ENCODE assay signal across 13 cellular contexts in genomic region chr11:79762271-79762935, GRCh38.
DNase-seq lines count a peak whose midpoint lies in the region; ATAC-seq and TF ChIP-seq lines count a peak whose summit lies in the region.
"Had no signal": no experiment of that assay in that cellular context is flagged by ENCODE, and none has a peak within 500 bp of the region (broad histone marks: within the 10 kb centered on the region; RNA-seq: fewer than 3 reads in every experiment).

No MANE protein-coding gene starts in this region.

- H3K4me3 ChIP-seq in AG04450 (ENCODE audit: low read depth, low read length) = no peak overlapping the region
- H3K4me3 ChIP-seq: BLaER1 had no signal

- H3K9me3 ChIP-seq in AG04450 (ENCODE audit: control insufficient read depth, insufficient read depth, low read length) = no peaks in the 10 kb centered on the region
- H3K9me3 ChIP-seq: BLaER1 had no signal

- no peaks in the 10 kb centered on the region for H3K36me3 Mint-ChIP-seq in WTC11
- peaks cover 0 to 7% (median 0%) of the 10 kb centered on the region in 3 donors for H3K36me3 Mint-ChIP-seq in immature natural killer cell

- ATAC-seq in WTC11 (peak; percentile 64; the same call in 1 of the 2 replicates), left lobe of liver (peak; percentile 31), HG03159 (IDR thresholded peaks at IDR 0.05; ENCODE audit: unreplicated experiment) (no peak)
- ATAC-seq: activated CD8-positive, alpha-beta T cell treated with anti-CD3 and anti-CD28 coated beads for 36 hours had no signal

- TF ChIP-seq CTCF in AG04450 (IDR thresholded peaks at IDR 0.05; ENCODE audit: low read depth, low read length) (0 out of 2 replicates have a peak, but pooled peaks have one; percentile 20), WTC11 (IDR thresholded peaks at IDR 0.05) (no peak), RWPE1 (conservative IDR thresholded peaks at IDR 0.05; ENCODE audit: low read depth) (no peak)

- H3K27me3 ChIP-seq in AG04450 (ENCODE audit: control insufficient read depth, insufficient read depth, low read length) = no peaks in the 10 kb centered on the region
- H3K27me3 ChIP-seq: BLaER1 had no signal

- no peak overlapping the region for H3K27ac ChIP-seq in AG04450 (ENCODE audit: low read depth, low read length)
- no peak overlapping the region for H3K27ac ChIP-seq in RWPE1
- H3K27ac ChIP-seq: BLaER1 had no signal

- H3K4me3 Mint-ChIP-seq in WTC11 (no peak overlapping the region), immature natural killer cell (no peak overlapping the region)
- H3K4me3 Mint-ChIP-seq: activated CD8-positive, alpha-beta T cell treated with anti-CD3 and anti-CD28 coated beads for 36 hours had no signal

- H3K27me3 Mint-ChIP-seq in WTC11 (ENCODE audit: low read depth) (no peaks in the 10 kb centered on the region; the same call in 1 of the 2 replicates), immature natural killer cell (ENCODE audit: low read depth in 3 of 3) (peaks cover 0 to 2% (median 0%) of the 10 kb centered on the region in 3 donors)
- H3K27me3 Mint-ChIP-seq: activated CD8-positive, alpha-beta T cell treated with anti-CD3 and anti-CD28 coated beads for 36 hours had no signal

- no peaks in the 10 kb centered on the region for H3K9me3 Mint-ChIP-seq in WTC11
- peaks cover 4 to 26% (median 10%) of the 10 kb centered on the region in 6 donors for H3K9me3 Mint-ChIP-seq in immature natural killer cell

- H3K27ac Mint-ChIP-seq in WTC11 = no peak overlapping the region
- H3K27ac Mint-ChIP-seq in immature natural killer cell = no peak overlapping the region
- H3K27ac Mint-ChIP-seq: activated CD8-positive, alpha-beta T cell treated with anti-CD3 and anti-CD28 coated beads for 36 hours had no signal

- POLR2A ChIA-PET in AG04450 (lab: Yijun Ruan, JAX) (no interaction called here), WTC11 (lab: Charles Lee) (no interaction called here), RWPE1 (lab: Yijun Ruan, JAX; ENCODE audit: low non-redundant PET) (no interaction called here)

- CTCF ChIA-PET in AG04450 (lab: Charles Lee) (interaction anchor here (1.9 kb wide), 1 partner anchor 393 kb away, joined by 17 read pairs; no protein-coding TSS in a partner anchor), WTC11 (lab: Charles Lee) (interaction anchor here (1.0 to 1.4 kb wide), 3 partner anchors 13 to 1475 kb away, joined by 3 to 4 read pairs (median 4); no protein-coding TSS in a partner anchor), RWPE1 (lab: Yijun Ruan, JAX) (no interaction called here)

- no peak for DNase-seq in AG04450 (ENCODE audit: low read depth, low spot score)
- DNase-seq in M059J (ENCODE audit: low read depth) = peak; percentile 35
- no peak for DNase-seq in WTC11 (ENCODE audit: low spot score)
- DNase-seq in left lobe of liver (ENCODE audit: low spot score) = no peak
- DNase-seq in RWPE1 (ENCODE audit: low spot score) = no peak
- DNase-seq in activated T-cell treated with anti-CD3 and anti-CD28 coated beads, Interleukin-2, amount 50 U/mL, for 1 hour = no peak
- DNase-seq in immature natural killer cell = no peak
- DNase-seq: activated CD8-positive, alpha-beta T cell treated with anti-CD3 and anti-CD28 coated beads for 36 hours; nucleus accumbens; SHP77 treated with DMSO at 0.1 percent for 48 hours; stimulated activated naive CD4-positive, alpha-beta T cell had no signal

- H3K4me1 Mint-ChIP-seq in WTC11 (no peaks in the 10 kb centered on the region), immature natural killer cell (no peaks in the 10 kb centered on the region)

TF ChIP-seq in WTC11, 78 proteins besides CTCF, POLR2A, EP300 and RAD21:
- no peak for TF ChIP-seq MXD4 (CRISPR knock-in tag; IDR thresholded peaks at IDR 0.05; ENCODE audit: borderline replicate concordance)
- no peak for TF ChIP-seq ZNF416 (CRISPR knock-in tag; IDR thresholded peaks at IDR 0.05)
- TF ChIP-seq SP1 (CRISPR knock-in tag; conservative IDR thresholded peaks at IDR 0.05) = no peak
- no peak for TF ChIP-seq MAX (CRISPR knock-in tag; IDR thresholded peaks at IDR 0.05)
- no peak for TF ChIP-seq CBFB (CRISPR knock-in tag; IDR thresholded peaks at IDR 0.05; ENCODE audit: low read depth)
